18 cellular contexts compared by ENCODE assay signal in genomic region chr2:95333056-95333455, GRCh38. TPM values are rescaled to one million over a fixed set of nuclear protein-coding genes. Genes with fewer than 3 reads are reported as not detected.
"Had no signal": no experiment of that assay in that cellular context is flagged by ENCODE, and none has a peak within 500 bp of the region (broad histone marks: within the 10 kb centered on the region; RNA-seq: fewer than 3 reads in every experiment).

No MANE protein-coding gene starts in this region.

- H3K27ac Mint-ChIP-seq: activated naive CD8-positive, alpha-beta T cell treated with anti-CD3 and anti-CD28 coated beads, Interleukin-2, amount 10 ng/mL, durations not matched to agents 7 days and 5 days; activated T-helper 1 cell treated with anti-CD3 and anti-CD28 coated beads, Interleukin-12 subunit alpha, Interleukin-12 subunit beta, Interleukin-2, Interleukin-4 antibody, amounts not matched to agents 30 ng/mL and 10 ng/mL and 1 ng/mL, durations not matched to agents 14 hours and 24 hours and 36 hours; immature natural killer cell; naive thymus-derived CD4-positive, alpha-beta T cell; stimulated activated memory B cell treated with anti-CD40 and anti-IgM and Interleukin-4, amounts not matched to agents 10 μg/mL and 1 μg/mL and 100 μg/mL, for 72 hours had no signal

- H3K27me3 Mint-ChIP-seq: stimulated activated memory B cell treated with anti-CD40 and anti-IgM and Interleukin-4, amounts not matched to agents 10 μg/mL and 1 μg/mL and 100 μg/mL, for 72 hours had no signal

- H3K9me3 ChIP-seq: mucosa of descending colon, pancreas, vagina had no signal

- ATAC-seq: naive thymus-derived CD4-positive, alpha-beta T cell; stimulated activated memory B cell treated with anti-CD40 and anti-IgM and Interleukin-4, amounts not matched to agents 10 μg/mL and 1 μg/mL and 100 μg/mL, for 72 hours had no signal

- H3K4me1 Mint-ChIP-seq: activated naive CD8-positive, alpha-beta T cell treated with anti-CD3 and anti-CD28 coated beads, Interleukin-2, amount 10 ng/mL, durations not matched to agents 7 days and 5 days; immature natural killer cell; naive thymus-derived CD4-positive, alpha-beta T cell; stimulated activated memory B cell treated with anti-CD40 and anti-IgM and Interleukin-4, amounts not matched to agents 10 μg/mL and 1 μg/mL and 100 μg/mL, for 72 hours had no signal

- H3K36me3 ChIP-seq: pancreas, tibial artery, vagina had no signal

- DNase-seq: activated CD4-positive, alpha-beta T cell treated with anti-CD3 and anti-CD28 coated beads, Interleukin-2, amount 50 U/mL, for 1 hour; activated CD8-positive, alpha-beta memory T cell treated with anti-CD3 and anti-CD28 coated beads for 24 hours; activated naive CD8-positive, alpha-beta T cell treated with anti-CD3 and anti-CD28 coated beads, Interleukin-2, amount 10 ng/mL, durations not matched to agents 7 days and 5 days; effector CD8-positive, alpha-beta T cell; foreskin melanocyte; immature natural killer cell; left colon; naive thymus-derived CD4-positive, alpha-beta T cell; stimulated activated CD4-positive, alpha-beta T cell treated with anti-CD3 and anti-CD28 coated beads, Interleukin-2, amount 100 ng/mL, for 48 hours; tibial artery had no signal

- H3K9me3 Mint-ChIP-seq: activated naive CD8-positive, alpha-beta T cell treated with anti-CD3 and anti-CD28 coated beads, Interleukin-2, amount 10 ng/mL, durations not matched to agents 7 days and 5 days; activated T-helper 1 cell treated with anti-CD3 and anti-CD28 coated beads, Interleukin-12 subunit alpha, Interleukin-12 subunit beta, Interleukin-2, Interleukin-4 antibody, amounts not matched to agents 30 ng/mL and 10 ng/mL and 1 ng/mL, durations not matched to agents 14 hours and 24 hours and 36 hours; immature natural killer cell had no signal

- H3K4me3 ChIP-seq: mucosa of descending colon, pancreas, tibial artery, vagina had no signal

- H3K4me1 ChIP-seq: pancreas, tibial artery had no signal

- H3K36me3 Mint-ChIP-seq: activated naive CD8-positive, alpha-beta T cell treated with anti-CD3 and anti-CD28 coated beads, Interleukin-2, amount 10 ng/mL, durations not matched to agents 7 days and 5 days; brain; immature natural killer cell; naive thymus-derived CD4-positive, alpha-beta T cell; stimulated activated memory B cell treated with anti-CD40 and anti-IgM and Interleukin-4, amounts not matched to agents 10 μg/mL and 1 μg/mL and 100 μg/mL, for 72 hours had no signal

- H3K4me3 Mint-ChIP-seq: activated naive CD8-positive, alpha-beta T cell treated with anti-CD3 and anti-CD28 coated beads, Interleukin-2, amount 10 ng/mL, durations not matched to agents 7 days and 5 days; activated T-helper 1 cell treated with anti-CD3 and anti-CD28 coated beads, Interleukin-12 subunit alpha, Interleukin-12 subunit beta, Interleukin-2, Interleukin-4 antibody, amounts not matched to agents 30 ng/mL and 10 ng/mL and 1 ng/mL, durations not matched to agents 14 hours and 24 hours and 36 hours; brain; immature natural killer cell; naive thymus-derived CD4-positive, alpha-beta T cell; stimulated activated memory B cell treated with anti-CD40 and anti-IgM and Interleukin-4, amounts not matched to agents 10 μg/mL and 1 μg/mL and 100 μg/mL, for 72 hours had no signal

- H3K27ac ChIP-seq: pancreas, tibial artery, vagina had no signal

- H3K27me3 ChIP-seq: pancreas, vagina had no signal

RNA-seq across cellular contexts. Expression of gene KCNIP3, which starts 35.9 kb away (rescaled TPM):
- total RNA-seq: activated naive CD8-positive, alpha-beta T cell treated with anti-CD3 and anti-CD28 coated beads, Interleukin-2, amount 10 ng/mL, durations not matched to agents 7 days and 5 days; activated T-helper 1 cell treated with anti-CD3 and anti-CD28 coated beads, Interleukin-12 subunit alpha, Interleukin-12 subunit beta, Interleukin-2, Interleukin-4 antibody, amounts not matched to agents 30 ng/mL and 10 ng/mL and 1 ng/mL, durations not matched to agents 14 hours and 24 hours and 36 hours; lung microvascular endothelial cell; T-helper 2 cell treated with Interferon-gamma antibody and Interleukin-4, amounts not matched to agents 100 ng/mL and 5 ng/mL, for 36 hours had no signal
- polyA plus RNA-seq: immature natural killer cell; naive thymus-derived CD4-positive, alpha-beta T cell had no signal

RNA-seq across cellular contexts. Expression of gene PROM2, which starts 58.8 kb away (rescaled TPM):
- polyA plus RNA-seq: immature natural killer cell; naive thymus-derived CD4-positive, alpha-beta T cell had no signal
